In genomic region chr1:80445021-80445420, GRCh38 we compare ENCODE assay signal across 26 cellular contexts.
DNase-seq lines count a peak whose midpoint lies in the region; ATAC-seq and TF ChIP-seq lines count a peak whose summit lies in the region.
"Had no signal": no experiment of that assay in that cellular context is flagged by ENCODE, and none has a peak within 500 bp of the region (broad histone marks: within the 10 kb centered on the region; RNA-seq: fewer than 3 reads in every experiment).

No MANE protein-coding gene starts in this region.

- H3K9ac ChIP-seq in neuronal stem cell (ENCODE audit: low read depth, low read length, poor library complexity), result no peak overlapping the region

- H2AFZ ChIP-seq in neuronal stem cell (ENCODE audit: low read length), result peak overlapping the region; percentile 33

- H2BK5ac ChIP-seq in neuronal stem cell (ENCODE audit: low read length), result no peak overlapping the region

- H3K14ac ChIP-seq in neuronal stem cell (ENCODE audit: low read length), result no peak overlapping the region

- no CpG with 5 or more reads among the region's 4 CpGs for WGBS in neuronal stem cell (ENCODE audit: extremely low coverage in 2 of 2, insufficient read length in 2 of 2, insufficient replicate concordance in 1 of 2), 2 donors

- H3K79me1 ChIP-seq in neuronal stem cell (ENCODE audit: low read depth, low read length), result no peaks in the 10 kb centered on the region

- H3K27ac ChIP-seq in RWPE2 (ENCODE audit: poor library complexity, severe bottlenecking), result no peak overlapping the region
- no peak overlapping the region for H3K27ac ChIP-seq in neuronal stem cell (replicated peaks; ENCODE audit: low read length)
- H3K27ac ChIP-seq: C4-2B, heart right ventricle, HL-60, uterus, VCaP had no signal

- H2BK120ac ChIP-seq in neuronal stem cell (ENCODE audit: low read depth, low read length), result no peak overlapping the region

- no peak overlapping the region for H4K91ac ChIP-seq in neuronal stem cell (ENCODE audit: low read depth, low read length, poor library complexity)

- H3K4ac ChIP-seq in neuronal stem cell (ENCODE audit: low read length), result no peak overlapping the region

- no peak overlapping the region for H2AK5ac ChIP-seq in neuronal stem cell (ENCODE audit: low read depth, low read length)

- peak; percentile 23; the same call in 1 of the 3 replicates for ATAC-seq in RWPE2 (ENCODE audit: low read depth)
- ATAC-seq: heart right ventricle; left colon; naive thymus-derived CD4-positive, alpha-beta T cell; SK-N-SH treated with all-trans-retinoic acid at 6 μM for 48 hours; stimulated activated memory B cell treated with anti-CD40 and anti-IgM and Interleukin-4, amounts not matched to agents 10 μg/mL and 1 μg/mL and 100 μg/mL, for 72 hours had no signal

- H3K36me3 ChIP-seq in RWPE2 (ENCODE audit: low read depth), result no peaks in the 10 kb centered on the region
- H3K36me3 ChIP-seq in neuronal stem cell (replicated peaks in 1 of 2; ENCODE audit: control insufficient read depth in 2 of 2, insufficient read depth in 2 of 2, low read length in 2 of 2), result no peaks in the 10 kb centered on the region
- H3K36me3 ChIP-seq in MG63, result no peaks in the 10 kb centered on the region
- H3K36me3 ChIP-seq: heart right ventricle, uterus had no signal

- H2BK12ac ChIP-seq in neuronal stem cell (ENCODE audit: low read length), result no peak overlapping the region

- H3K4me2 ChIP-seq in neuronal stem cell (ENCODE audit: insufficient read depth, low read length, poor library complexity, severe bottlenecking), result no peak overlapping the region

- no peak overlapping the region for H3K4me3 ChIP-seq in RWPE2 (ENCODE audit: severe bottlenecking)
- H3K4me3 ChIP-seq in epithelial cell of esophagus (ENCODE audit: low read length), result no peak overlapping the region
- H3K4me3 ChIP-seq in neuronal stem cell (ENCODE audit: low read length in 2 of 2), result no peak overlapping the region
- no peak overlapping the region for H3K4me3 ChIP-seq in MG63
- H3K4me3 ChIP-seq: heart right ventricle, uterus had no signal

- H4K8ac ChIP-seq in neuronal stem cell (ENCODE audit: low read depth, low read length), result no peak overlapping the region

- TF ChIP-seq CTCF in RWPE2 (IDR thresholded peaks at IDR 0.05; ENCODE audit: poor library complexity, severe bottlenecking) (no peak), epithelial cell of esophagus (IDR thresholded peaks at IDR 0.05; ENCODE audit: insufficient read depth, low read depth, low read length, missing control alignments) (no peak)

- H3K9me3 ChIP-seq in RWPE2 (ENCODE audit: severe bottlenecking) (no peaks in the 10 kb centered on the region), neuronal stem cell (replicated peaks in 1 of 2; ENCODE audit: control insufficient read depth in 2 of 2, insufficient read depth in 1 of 2, low read depth in 1 of 2, low read length in 2 of 2) (no peaks in the 10 kb centered on the region), MG63 (no peaks in the 10 kb centered on the region)
- H3K9me3 ChIP-seq: heart right ventricle, uterus had no signal

- H3K4me1 ChIP-seq in RWPE2 (ENCODE audit: insufficient read depth, poor library complexity, severe bottlenecking) (no peaks in the 10 kb centered on the region), neuronal stem cell (ENCODE audit: control insufficient read depth in 2 of 2, insufficient read depth in 1 of 2, low read depth in 1 of 2, low read length in 2 of 2) (no peaks in the 10 kb centered on the region)
- H3K4me1 ChIP-seq: heart right ventricle, uterus had no signal

- H3K23ac ChIP-seq in neuronal stem cell (ENCODE audit: low read depth, low read length, poor library complexity), result no peak overlapping the region

- H3K27me3 ChIP-seq in RWPE2 (ENCODE audit: insufficient read depth, poor library complexity, severe bottlenecking), result no peaks in the 10 kb centered on the region
- H3K27me3 ChIP-seq in neuronal stem cell (ENCODE audit: control insufficient read depth in 3 of 3, insufficient read depth in 3 of 3, low read depth in 1 of 3, low read length in 3 of 3), result no peaks in the 10 kb centered on the region
- no peaks in the 10 kb centered on the region for H3K27me3 ChIP-seq in MG63
- H3K27me3 ChIP-seq: heart right ventricle, uterus had no signal

- H3K18ac ChIP-seq in neuronal stem cell (ENCODE audit: low read length), result no peak overlapping the region

- no peak overlapping the region for H2BK15ac ChIP-seq in neuronal stem cell (ENCODE audit: low read length)

- DNase-seq in DMS53 treated with DMSO at 0.1 percent for 48 hours (lab: John Stamatoyannopoulos, UW; ENCODE audit: unreplicated experiment) (peak; percentile 60), RWPE2 (ENCODE audit: low spot score) (no peak), epithelial cell of esophagus (ENCODE audit: low read depth) (peak; percentile 10), neuronal stem cell (ENCODE audit: low spot score) (no peak), MG63 (no peak), 8988T (no peak), NCI-H1417 treated with DMSO at 0.1 percent for 48 hours (lab: John Stamatoyannopoulos, UW) (no peak), NCI-H2227 (lab: John Stamatoyannopoulos, UW; ENCODE audit: unreplicated experiment) (no peak)
- DNase-seq: activated CD4-positive, alpha-beta T cell treated with anti-CD3 and anti-CD28 coated beads for 48 hours; activated naive CD4-positive, alpha-beta T cell treated with anti-CD3 and anti-CD28 coated beads for 36 hours; activated T-cell treated with anti-CD3 and anti-CD28 coated beads, Interleukin-2, amount 50 U/mL, for 48 hours; Calu3; central memory CD4-positive, alpha-beta T cell; heart right ventricle; IMR-90; left colon; naive thymus-derived CD4-positive, alpha-beta T cell; NCI-H524; NK-92 treated with Interleukin-12 subunit alpha and Interleukin-12 subunit beta, amount 100 ng/mL, for 24 hours; stimulated activated CD4-positive, alpha-beta T cell treated with anti-CD3 and anti-CD28 coated beads, Interleukin-2, amount 100 ng/mL, for 48 hours; uterus had no signal

Comparison
In these comparisons a context has a peak if more than half of its experiments do, and no peak if none do; other contexts are left out.
1. DNase-seq: peak in DMS53 treated with DMSO at 0.1 percent for 48 hours (single experiment) and epithelial cell of esophagus (single experiment); none in RWPE2 (single experiment), neuronal stem cell (single experiment), MG63 (single experiment), 8988T (single experiment), NCI-H1417 treated with DMSO at 0.1 percent for 48 hours (single experiment) and NCI-H2227 (single experiment).